ENCODE assay signal across 8 cellular contexts in genomic region chr2:178193823-178194599, GRCh38. TPM values are rescaled to one million over a fixed set of nuclear protein-coding genes. Genes with fewer than 3 reads are reported as not detected.
DNase-seq lines count a peak whose midpoint lies in the region; ATAC-seq and TF ChIP-seq lines count a peak whose summit lies in the region.

TSS of gene OSBPL6 (plus strand) at chr2:178194512. CDS start at chr2:178306185, 111,673 bp downstream.

- DNase-seq in A673 (ENCODE audit: low spot score) (peak; percentile 90), NCI-H2171 treated with DMSO at 0.1 percent for 48 hours (lab: John Stamatoyannopoulos, UW) (peak; percentile 83), coronary artery (ENCODE audit: low spot score) (peak; percentile 86), left lobe of liver (ENCODE audit: low spot score) (peak; percentile 91)
- DNase-seq in activated CD4-positive, alpha-beta T cell treated with anti-CD3 and anti-CD28 coated beads for 1 hour: peak; percentile 30
- DNase-seq in stimulated activated CD4-positive, alpha-beta T cell treated with anti-CD3 and anti-CD28 coated beads, Interleukin-1b, Interleukin-23, amount 100 ng/mL, for 4 hours (ENCODE audit: low read depth in 2 of 2): peak; percentile 20 to 53

- H3K27ac ChIP-seq in A673 (ENCODE audit: low read depth, low read length, poor library complexity, severe bottlenecking) (peak within 1 kb of the TSS; percentile 72), coronary artery (peak within 1 kb of the TSS; percentile 87 to 91)

- intact Hi-C loops in A673 (cut with micrococcal nuclease; ENCODE audit: unreplicated experiment): loop anchor here (10.0 kb wide), 1 partner anchor 221 kb away; no protein-coding TSS in a partner anchor

- H3K9me3 ChIP-seq in A673 (ENCODE audit: low read depth, low read length, poor library complexity, severe bottlenecking): no peaks in the 10 kb centered on the region

- TF ChIP-seq CTCF in A673 (conservative IDR thresholded peaks at IDR 0.05; ENCODE audit: low read depth, low read length) (no peak), coronary artery (IDR thresholded peaks at IDR 0.05) (peak; percentile 22)

- no peaks in the 10 kb centered on the region for H3K36me3 ChIP-seq in A673 (ENCODE audit: insufficient read depth, low read length, poor library complexity, severe bottlenecking)

- no peaks in the 10 kb centered on the region for H3K27me3 ChIP-seq in A673 (replicated peaks; ENCODE audit: insufficient read depth, low read depth, low read length, poor library complexity)

- POLR2A ChIA-PET in A673 (lab: Charles Lee; ENCODE audit: low non-redundant PET): interaction anchor here (0.9 kb wide), 1 partner anchor 11 kb away, joined by 4 read pairs; no protein-coding TSS in a partner anchor

- peak; percentile 90 for ATAC-seq in GM18520 (IDR thresholded peaks at IDR 0.05; ENCODE audit: unreplicated experiment)
- peak; percentile 31 for ATAC-seq in HG03060 (IDR thresholded peaks at IDR 0.05; ENCODE audit: low read depth, unreplicated experiment)
- peak; percentile 92 for ATAC-seq in left lobe of liver

- no TSS peak for BruUV-seq in A673 (replicated peaks; lab: Mats Ljungman, UMichigan)

- H3K4me1 ChIP-seq in A673 (ENCODE audit: insufficient read depth, low read length, poor library complexity, severe bottlenecking): peaks cover 32% of the 10 kb centered on the region

- peak within 1 kb of the TSS; percentile 92 for H3K4me3 ChIP-seq in A673 (ENCODE audit: low read depth, low read length, poor library complexity, severe bottlenecking)
- peak within 1 kb of the TSS; percentile 92 for H3K4me3 ChIP-seq in coronary artery

- CTCF ChIA-PET in A673 (lab: Charles Lee): no interaction called here

RNA-seq across cellular contexts. Expression of gene OSBPL6, which starts in this region (rescaled TPM):
- total RNA-seq in A673 (2021): 19.3 and 20.3 TPM in 2 replicates
- 1.8 TPM for total RNA-seq in left lobe of liver

Comparison
In these comparisons a context has a peak if more than half of its experiments do, and no peak if none do; other contexts are left out.
1. Peak in every context shown above with its lines: DNase-seq, ATAC-seq, H3K4me3 ChIP-seq and H3K27ac ChIP-seq.
2. DNase-seq: peak in every context shown above with its lines; median percentile 91 in left lobe of liver; 90 in A673; 86 in coronary artery; 83 in NCI-H2171 treated with DMSO at 0.1 percent for 48 hours; 36 in stimulated activated CD4-positive, alpha-beta T cell treated with anti-CD3 and anti-CD28 coated beads, Interleukin-1b, Interleukin-23, amount 100 ng/mL, for 4 hours; 30 in activated CD4-positive, alpha-beta T cell treated with anti-CD3 and anti-CD28 coated beads for 1 hour.
3. ATAC-seq: peak in every context shown above with its lines; median percentile 92 in left lobe of liver; 90 in GM18520; 31 in HG03060.